ENCODE assay signal across 8 cellular contexts in genomic region chr2:203782262-203782976, GRCh38.
DNase-seq lines count a peak whose midpoint lies in the region; ATAC-seq and TF ChIP-seq lines count a peak whose summit lies in the region.

No MANE protein-coding gene starts in this region.

- peak; percentile 36 for TF ChIP-seq CTCF in lung (IDR thresholded peaks at IDR 0.05; ENCODE audit: control extremely low read depth, extremely low read depth)

- 44 to 61% methylated on average over 5 of the region's 5 CpGs for WGBS in lung, 2 donors

- no peak overlapping the region for H3K4me3 ChIP-seq in lung

- peak; percentile 90 for ATAC-seq in lung (ENCODE audit: insufficient read depth, low FRiP score)
- no peak for ATAC-seq in GM19035 (IDR thresholded peaks at IDR 0.05; ENCODE audit: unreplicated experiment)

- H3K27ac ChIP-seq in lung (ENCODE audit: low read depth in 1 of 2, low read length in 1 of 2): peak overlapping the region in 1 of 2 donors; percentile 39

- no peaks in the 10 kb centered on the region for H3K9me3 ChIP-seq in lung (ENCODE audit: control insufficient read depth in 2 of 2, insufficient read depth in 1 of 2, low read length in 1 of 2)

- H3K36me3 ChIP-seq in lung (ENCODE audit: control insufficient read depth in 2 of 2, insufficient read depth in 2 of 2, low read length in 2 of 2): no peaks in the 10 kb centered on the region

- H3K4me1 ChIP-seq in lung (ENCODE audit: control insufficient read depth in 2 of 2, insufficient read depth in 2 of 2, low read length in 2 of 2): peaks cover 2 to 6% of the 10 kb centered on the region in 2 donors

- no peaks in the 10 kb centered on the region for H3K27me3 ChIP-seq in lung (ENCODE audit: control insufficient read depth, insufficient read depth)

- DNase-seq in DMS53 (lab: John Stamatoyannopoulos, UW): peak; percentile 85
- DNase-seq in H4 (ENCODE audit: low spot score): peak; percentile 77
- DNase-seq in NCI-H1930 (lab: John Stamatoyannopoulos, UW): peak; percentile 2 to 10
- DNase-seq in activated CD4-positive, alpha-beta T cell treated with anti-CD3 and anti-CD28 coated beads for 24 hours (ENCODE audit: low read depth in 2 of 2): peak; percentile 41 to 68
- peak; percentile 95 for DNase-seq in dermis blood vessel endothelial cell
- peak; percentile 64 for DNase-seq in lung (ENCODE audit: low spot score)
- DNase-seq in stimulated activated CD8-positive, alpha-beta memory T cell treated with anti-CD3 and anti-CD28 coated beads, Interleukin-2, amount 100 ng/mL, for 1 hour (ENCODE audit: low read depth in 2 of 2): peak; percentile 23 to 43

Comparison
In these comparisons a context has a peak if more than half of its experiments do, and no peak if none do; other contexts are left out.
1. DNase-seq: peak in every context shown above with its lines; median percentile 95 in dermis blood vessel endothelial cell; 85 in DMS53; 77 in H4; 64 in lung; 54 in activated CD4-positive, alpha-beta T cell treated with anti-CD3 and anti-CD28 coated beads for 24 hours; 33 in stimulated activated CD8-positive, alpha-beta memory T cell treated with anti-CD3 and anti-CD28 coated beads, Interleukin-2, amount 100 ng/mL, for 1 hour; 6 in NCI-H1930.